12 cellular contexts compared by ENCODE assay signal in genomic region chr3:122893754-122894668, GRCh38.
DNase-seq lines count a peak whose midpoint lies in the region; ATAC-seq and TF ChIP-seq lines count a peak whose summit lies in the region.
"Had no signal": no experiment of that assay in that cellular context is flagged by ENCODE, and none has a peak within 500 bp of the region (broad histone marks: within the 10 kb centered on the region; RNA-seq: fewer than 3 reads in every experiment).

No MANE protein-coding gene starts in this region.

- POLR2A ChIA-PET in activated naive CD8-positive, alpha-beta T cell treated with anti-CD3 and anti-CD28 coated beads, Interleukin-2, amount 10 ng/mL, durations not matched to agents 7 days and 5 days (lab: Charles Lee), result no interaction called here

- H3K36me3 Mint-ChIP-seq in activated naive CD8-positive, alpha-beta T cell treated with anti-CD3 and anti-CD28 coated beads, Interleukin-2, amount 10 ng/mL, durations not matched to agents 7 days and 5 days, result peaks cover 2% of the 10 kb centered on the region
- H3K36me3 Mint-ChIP-seq in activated naive CD8-positive, alpha-beta T cell treated with anti-CD3 and anti-CD28 coated beads, Interleukin-2, amount 50 U/mL, for 24 hours (ENCODE audit: low read depth), result no peaks in the 10 kb centered on the region

- no peaks in the 10 kb centered on the region for H3K27me3 ChIP-seq in gastrocnemius medialis
- H3K27me3 ChIP-seq: vagina had no signal

- intact Hi-C loops in gastrocnemius medialis (cut with DNase I; ENCODE audit: low total_unique reads), result loop anchor here (5.0 to 10.0 kb wide), 3 partner anchors 69 to 512 kb away; partner anchors contain the start of genes FAM162A and MIX23

- H3K4me1 Mint-ChIP-seq in activated naive CD8-positive, alpha-beta T cell treated with anti-CD3 and anti-CD28 coated beads, Interleukin-2, amount 10 ng/mL, durations not matched to agents 7 days and 5 days, result peaks cover 32% of the 10 kb centered on the region
- peaks cover 19% of the 10 kb centered on the region for H3K4me1 Mint-ChIP-seq in activated naive CD8-positive, alpha-beta T cell treated with anti-CD3 and anti-CD28 coated beads, Interleukin-2, amount 50 U/mL, for 24 hours

- H3K27me3 Mint-ChIP-seq in activated naive CD8-positive, alpha-beta T cell treated with anti-CD3 and anti-CD28 coated beads, Interleukin-2, amount 10 ng/mL, durations not matched to agents 7 days and 5 days, result peaks cover 28% of the 10 kb centered on the region
- H3K27me3 Mint-ChIP-seq in activated naive CD8-positive, alpha-beta T cell treated with anti-CD3 and anti-CD28 coated beads, Interleukin-2, amount 50 U/mL, for 24 hours, result peaks cover 5% of the 10 kb centered on the region

- H3K27ac Mint-ChIP-seq in activated naive CD8-positive, alpha-beta T cell treated with anti-CD3 and anti-CD28 coated beads, Interleukin-2, amount 10 ng/mL, durations not matched to agents 7 days and 5 days, result no peak overlapping the region
- no peak overlapping the region for H3K27ac Mint-ChIP-seq in activated naive CD8-positive, alpha-beta T cell treated with anti-CD3 and anti-CD28 coated beads, Interleukin-2, amount 50 U/mL, for 24 hours

- H3K4me1 ChIP-seq in gastrocnemius medialis, result peaks cover 42 to 43% of the 10 kb centered on the region in 2 donors

- H3K27ac ChIP-seq in gastrocnemius medialis, result peak overlapping the region; percentile 52 to 79 (median 64)
- H3K27ac ChIP-seq: vagina had no signal

- H3K4me3 Mint-ChIP-seq in activated naive CD8-positive, alpha-beta T cell treated with anti-CD3 and anti-CD28 coated beads, Interleukin-2, amount 10 ng/mL, durations not matched to agents 7 days and 5 days, result peak overlapping the region; percentile 40
- no peak overlapping the region for H3K4me3 Mint-ChIP-seq in activated naive CD8-positive, alpha-beta T cell treated with anti-CD3 and anti-CD28 coated beads, Interleukin-2, amount 50 U/mL, for 24 hours

- in situ Hi-C loops in gastrocnemius medialis (cut with MboI; ENCODE audit: low sequenced_read_pairs in 4 of 4), result no loop called here

- no peak for ATAC-seq in activated naive CD8-positive, alpha-beta T cell treated with anti-CD3 and anti-CD28 coated beads, Interleukin-2, amount 10 ng/mL, durations not matched to agents 7 days and 5 days (ENCODE audit: low read depth)
- no peak for ATAC-seq in activated naive CD8-positive, alpha-beta T cell treated with anti-CD3 and anti-CD28 coated beads, Interleukin-2, amount 50 U/mL, for 24 hours
- peak; percentile 77 to 91 for ATAC-seq in gastrocnemius medialis
- ATAC-seq in GM19035 (IDR thresholded peaks at IDR 0.05; ENCODE audit: unreplicated experiment), result no peak

- H3K9me3 Mint-ChIP-seq in activated naive CD8-positive, alpha-beta T cell treated with anti-CD3 and anti-CD28 coated beads, Interleukin-2, amount 10 ng/mL, durations not matched to agents 7 days and 5 days, result no peaks in the 10 kb centered on the region
- no peaks in the 10 kb centered on the region for H3K9me3 Mint-ChIP-seq in activated naive CD8-positive, alpha-beta T cell treated with anti-CD3 and anti-CD28 coated beads, Interleukin-2, amount 50 U/mL, for 24 hours

- DNase-seq in activated naive CD8-positive, alpha-beta T cell treated with anti-CD3 and anti-CD28 coated beads, Interleukin-2, amount 10 ng/mL, durations not matched to agents 7 days and 5 days, result no peak
- DNase-seq in activated naive CD8-positive, alpha-beta T cell treated with anti-CD3 and anti-CD28 coated beads, Interleukin-2, amount 50 U/mL, for 24 hours, result no peak
- DNase-seq in RPMI7951 (ENCODE audit: low read depth) (peak; percentile 87), foreskin fibroblast (peak; percentile 28 to 69), gastrocnemius medialis (peak; percentile 25 to 70), retina (no peak), cerebellar nuclear complex (lab: John Stamatoyannopoulos, UW) (no peak)
- DNase-seq: amygdala, Kasumi-1 had no signal

- TF ChIP-seq POLR2A in gastrocnemius medialis (IDR thresholded peaks at IDR 0.05), result no peak

- H3K36me3 ChIP-seq in gastrocnemius medialis, result no peaks in the 10 kb centered on the region
- H3K36me3 ChIP-seq: vagina had no signal

- H3K4me3 ChIP-seq in foreskin fibroblast (ENCODE audit: low read depth in 1 of 2, low read length in 2 of 2) (no peak overlapping the region), gastrocnemius medialis (no peak overlapping the region)
- H3K4me3 ChIP-seq: lung, vagina had no signal

- TF ChIP-seq CTCF in foreskin fibroblast (IDR thresholded peaks at IDR 0.05; ENCODE audit: low read depth, low read length), result no peak
- no peak for TF ChIP-seq CTCF in gastrocnemius medialis (IDR thresholded peaks at IDR 0.05 in 4 of 5, conservative IDR thresholded peaks at IDR 0.05 in 1 of 5)

- no peaks in the 10 kb centered on the region for H3K9me3 ChIP-seq in gastrocnemius medialis
- H3K9me3 ChIP-seq: vagina had no signal

Comparison
In these comparisons a context has a peak if more than half of its experiments do, and no peak if none do; other contexts are left out.
1. ATAC-seq: peak in gastrocnemius medialis (2 of 2); none in activated naive CD8-positive, alpha-beta T cell treated with anti-CD3 and anti-CD28 coated beads, Interleukin-2, amount 10 ng/mL, durations not matched to agents 7 days and 5 days (single experiment), activated naive CD8-positive, alpha-beta T cell treated with anti-CD3 and anti-CD28 coated beads, Interleukin-2, amount 50 U/mL, for 24 hours (single experiment) and GM19035 (single experiment).
2. DNase-seq: peak in RPMI7951 (single experiment), foreskin fibroblast (2 of 2) and gastrocnemius medialis (2 of 2); none in activated naive CD8-positive, alpha-beta T cell treated with anti-CD3 and anti-CD28 coated beads, Interleukin-2, amount 10 ng/mL, durations not matched to agents 7 days and 5 days (single experiment), activated naive CD8-positive, alpha-beta T cell treated with anti-CD3 and anti-CD28 coated beads, Interleukin-2, amount 50 U/mL, for 24 hours (single experiment), retina (single experiment) and cerebellar nuclear complex (0 of 2).